In the genomic region with DNA sequence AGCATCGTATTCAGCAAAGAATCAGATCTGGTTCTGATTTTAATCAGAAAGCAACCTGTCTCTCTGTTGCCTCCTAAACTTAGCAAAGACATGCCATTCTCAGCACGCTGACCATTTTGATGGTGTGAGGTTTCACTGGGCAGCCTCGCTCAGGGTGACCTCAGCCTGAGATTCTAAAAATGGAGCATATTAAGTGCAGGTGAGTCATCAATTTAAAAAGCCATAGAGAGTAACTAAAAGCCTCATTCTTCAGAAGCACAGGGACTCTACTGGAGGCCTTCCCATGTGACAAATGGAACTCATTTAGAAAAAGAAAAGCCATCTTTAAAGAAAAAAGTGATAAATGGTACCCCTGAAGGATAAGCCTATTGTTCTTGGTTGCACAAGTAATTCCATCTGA, we compare ENCODE assay signal across 11 cellular contexts.
DNase-seq lines count a peak whose midpoint lies in the region; ATAC-seq and TF ChIP-seq lines count a peak whose summit lies in the region.
"Had no signal": no experiment of that assay in that cellular context is flagged by ENCODE, and none has a peak within 500 bp of the region (broad histone marks: within the 10 kb centered on the region; RNA-seq: fewer than 3 reads in every experiment).

No MANE protein-coding gene starts in this region.

- no peaks in the 10 kb centered on the region for H3K27me3 ChIP-seq in SK-N-SH (ENCODE audit: insufficient read depth)
- H3K27me3 ChIP-seq in heart left ventricle, result no peaks in the 10 kb centered on the region
- no peaks in the 10 kb centered on the region for H3K27me3 ChIP-seq in transverse colon

- TF ChIP-seq POLR2A in heart left ventricle (IDR thresholded peaks at IDR 0.05), result no peak
- TF ChIP-seq POLR2A in transverse colon (IDR thresholded peaks at IDR 0.05), result no peak

- no peaks in the 10 kb centered on the region for H3K9me3 Mint-ChIP-seq in activated CD8-positive, alpha-beta T cell treated with anti-CD3 and anti-CD28 coated beads for 36 hours
- no peaks in the 10 kb centered on the region for H3K9me3 Mint-ChIP-seq in activated CD4-positive, alpha-beta T cell treated with anti-CD3 and anti-CD28 coated beads, Interleukin-2, amount 10 ng/mL, durations not matched to agents 24 days and 14 days

- peaks cover 13% of the 10 kb centered on the region for H3F3A ChIP-seq in SK-N-SH (replicated peaks; ENCODE audit: insufficient read depth)

- no peak overlapping the region for H3K4me3 ChIP-seq in SK-N-SH (ENCODE audit: low read depth in 2 of 2, low read length in 1 of 2)
- H3K4me3 ChIP-seq in heart left ventricle, result peak overlapping the region in 1 of 12 donors; percentile 12
- no peak overlapping the region for H3K4me3 ChIP-seq in transverse colon

- no peaks in the 10 kb centered on the region for H3K36me3 ChIP-seq in SK-N-SH (replicated peaks in 1 of 2; ENCODE audit: control insufficient read depth in 1 of 2, insufficient read depth in 2 of 2, low read length in 1 of 2)
- H3K36me3 ChIP-seq in heart left ventricle, result no peaks in the 10 kb centered on the region
- H3K36me3 ChIP-seq in transverse colon, result no peaks in the 10 kb centered on the region

- H3K9ac ChIP-seq in SK-N-SH, result no peak overlapping the region

- ATAC-seq in GM21619 (IDR thresholded peaks at IDR 0.05; ENCODE audit: unreplicated experiment) (peak; percentile 64), heart left ventricle (peak; percentile 67 to 92 (median 88)), HG03025 (IDR thresholded peaks at IDR 0.05; ENCODE audit: low FRiP score, unreplicated experiment) (no peak)
- no peak for ATAC-seq in activated CD8-positive, alpha-beta T cell treated with anti-CD3 and anti-CD28 coated beads for 36 hours

- in situ Hi-C loops in transverse colon (cut with MboI; ENCODE audit: low pct_ligation_motif_present in 1 of 4, low pct_unique_long_range_greater_than_20kb in 1 of 4, low sequenced_read_pairs in 3 of 4), result no loop called here

- no peak for TF ChIP-seq RAD21 in SK-N-SH (IDR thresholded peaks at IDR 0.05; ENCODE audit: low read length)

- H3K4me1 ChIP-seq in SK-N-SH (ENCODE audit: control insufficient read depth in 1 of 2, insufficient read depth in 2 of 2, low read depth in 1 of 2, low read length in 1 of 2) (no peaks in the 10 kb centered on the region; a peak in 1 of 4 replicates), heart left ventricle (peaks cover 4 to 79% (median 54%) of the 10 kb centered on the region in 12 donors), transverse colon (no peaks in the 10 kb centered on the region)

- H3K9me3 ChIP-seq in SK-N-SH (no peaks in the 10 kb centered on the region), heart left ventricle (no peaks in the 10 kb centered on the region), transverse colon (no peaks in the 10 kb centered on the region)

- H3K27me3 Mint-ChIP-seq in activated CD8-positive, alpha-beta T cell treated with anti-CD3 and anti-CD28 coated beads for 36 hours, result peaks cover 10% of the 10 kb centered on the region
- peaks cover 14% of the 10 kb centered on the region for H3K27me3 Mint-ChIP-seq in activated CD4-positive, alpha-beta T cell treated with anti-CD3 and anti-CD28 coated beads, Interleukin-2, amount 10 ng/mL, durations not matched to agents 24 days and 14 days

- no peaks in the 10 kb centered on the region for H3K9me2 ChIP-seq in SK-N-SH

- peak overlapping the region; percentile 6 for H3K4me2 ChIP-seq in SK-N-SH

- no peaks in the 10 kb centered on the region for H3K4me1 Mint-ChIP-seq in activated CD8-positive, alpha-beta T cell treated with anti-CD3 and anti-CD28 coated beads for 36 hours (ENCODE audit: low read depth)
- no peaks in the 10 kb centered on the region for H3K4me1 Mint-ChIP-seq in activated CD4-positive, alpha-beta T cell treated with anti-CD3 and anti-CD28 coated beads, Interleukin-2, amount 10 ng/mL, durations not matched to agents 24 days and 14 days

- CTCF ChIA-PET in SK-N-SH (lab: Yijun Ruan, JAX), result no interaction called here
- CTCF ChIA-PET in activated CD8-positive, alpha-beta T cell treated with anti-CD3 and anti-CD28 coated beads for 36 hours (lab: Charles Lee), result no interaction called here

- peak overlapping the region in 1 of 2 experiments; percentile 57; a peak in 2 of 4 replicates for H3K27ac ChIP-seq in SK-N-SH (ENCODE audit: low read depth in 2 of 2, low read length in 1 of 2)
- peak overlapping the region; percentile 9 to 82 (median 64) for H3K27ac ChIP-seq in heart left ventricle
- H3K27ac ChIP-seq in transverse colon, result peak overlapping the region in 3 of 4 donors; percentile 1 to 16 (median 14)

- no peak overlapping the region for H3K27ac Mint-ChIP-seq in activated CD8-positive, alpha-beta T cell treated with anti-CD3 and anti-CD28 coated beads for 36 hours
- no peak overlapping the region for H3K27ac Mint-ChIP-seq in activated CD4-positive, alpha-beta T cell treated with anti-CD3 and anti-CD28 coated beads, Interleukin-2, amount 10 ng/mL, durations not matched to agents 24 days and 14 days

- DNase-seq in SK-N-SH (no peak), heart left ventricle (peak in 4 of 5 donors; percentile 36 to 64 (median 46)), transverse colon (no peak), GF-D8 (lab: John Stamatoyannopoulos, UW) (no peak)
- no peak for DNase-seq in activated CD8-positive, alpha-beta T cell treated with anti-CD3 and anti-CD28 coated beads for 36 hours
- no peak for DNase-seq in activated CD4-positive, alpha-beta T cell treated with anti-CD3 and anti-CD28 coated beads, Interleukin-2, amount 10 ng/mL, durations not matched to agents 24 days and 14 days
- DNase-seq: activated gamma-delta T cell treated with Interleukin-2 at 50 U/mL for 16 hours, GDM1, NCI-H2081 treated with DMSO at 0.1 percent for 48 hours had no signal

- H3K36me3 Mint-ChIP-seq in activated CD8-positive, alpha-beta T cell treated with anti-CD3 and anti-CD28 coated beads for 36 hours (ENCODE audit: low read depth), result no peaks in the 10 kb centered on the region
- H3K36me3 Mint-ChIP-seq in activated CD4-positive, alpha-beta T cell treated with anti-CD3 and anti-CD28 coated beads, Interleukin-2, amount 10 ng/mL, durations not matched to agents 24 days and 14 days (ENCODE audit: low read depth), result no peaks in the 10 kb centered on the region

- intact Hi-C loops in heart left ventricle (cut with DNase I) (no loop called here), transverse colon (cut with DNase I; ENCODE audit: low total_unique reads) (no loop called here)
- intact Hi-C loops in activated CD8-positive, alpha-beta T cell treated with anti-CD3 and anti-CD28 coated beads for 36 hours (cut with micrococcal nuclease), result no loop called here
- intact Hi-C loops in activated CD4-positive, alpha-beta T cell treated with anti-CD3 and anti-CD28 coated beads, Interleukin-2, amount 10 ng/mL, durations not matched to agents 24 days and 14 days (cut with micrococcal nuclease), result no loop called here

- 9% methylated on average over 3 of the region's 3 CpGs for WGBS in SK-N-SH (ENCODE audit: low lambda C conversion rate)
- 26 to 41% (median 29%) methylated on average over 3 of the region's 3 CpGs for WGBS in heart left ventricle, 4 donors
- 64 to 83% methylated on average over 1 to 3 of the region's 3 CpGs for WGBS in transverse colon (ENCODE audit: low coverage in 1 of 2), 2 donors

- peak; percentile 20 to 95; a peak in 2 of 4 replicates for TF ChIP-seq EP300 in SK-N-SH (IDR thresholded peaks at IDR 0.05; ENCODE audit: borderline replicate concordance in 1 of 2, low read depth in 1 of 2, low read length in 1 of 2)
- no peak for TF ChIP-seq EP300 in transverse colon (IDR thresholded peaks at IDR 0.05; ENCODE audit: low read depth)

- no peak for TF ChIP-seq CTCF in SK-N-SH (IDR thresholded peaks at IDR 0.05)
- TF ChIP-seq CTCF in heart left ventricle (IDR thresholded peaks at IDR 0.05), result no peak
- TF ChIP-seq CTCF in transverse colon (IDR thresholded peaks at IDR 0.05), result no peak
- TF ChIP-seq CTCF in activated CD8-positive, alpha-beta T cell treated with anti-CD3 and anti-CD28 coated beads for 36 hours (IDR thresholded peaks at IDR 0.05), result no peak

- H3K4me3 Mint-ChIP-seq in activated CD8-positive, alpha-beta T cell treated with anti-CD3 and anti-CD28 coated beads for 36 hours, result no peak overlapping the region
- H3K4me3 Mint-ChIP-seq in activated CD4-positive, alpha-beta T cell treated with anti-CD3 and anti-CD28 coated beads, Interleukin-2, amount 10 ng/mL, durations not matched to agents 24 days and 14 days, result no peak overlapping the region

- no peak overlapping the region for H2AFZ ChIP-seq in SK-N-SH (ENCODE audit: low read depth)

- no peaks in the 10 kb centered on the region for H4K20me1 ChIP-seq in SK-N-SH (ENCODE audit: insufficient read depth)

- no peaks in the 10 kb centered on the region for H3K79me2 ChIP-seq in SK-N-SH (ENCODE audit: insufficient read depth)

- POLR2A ChIA-PET in SK-N-SH (lab: Yijun Ruan, JAX), result no interaction called here
- POLR2A ChIA-PET in activated CD8-positive, alpha-beta T cell treated with anti-CD3 and anti-CD28 coated beads for 36 hours (lab: Charles Lee), result no interaction called here

TF ChIP-seq in SK-N-SH, 30 proteins besides CTCF, POLR2A, EP300 and RAD21 (continues in another document):
- peak; percentile 52; the same call in 1 of the 2 replicates for TF ChIP-seq YY1 (IDR thresholded peaks at IDR 0.05; ENCODE audit: low read depth)
- TF ChIP-seq, protein P1, sequence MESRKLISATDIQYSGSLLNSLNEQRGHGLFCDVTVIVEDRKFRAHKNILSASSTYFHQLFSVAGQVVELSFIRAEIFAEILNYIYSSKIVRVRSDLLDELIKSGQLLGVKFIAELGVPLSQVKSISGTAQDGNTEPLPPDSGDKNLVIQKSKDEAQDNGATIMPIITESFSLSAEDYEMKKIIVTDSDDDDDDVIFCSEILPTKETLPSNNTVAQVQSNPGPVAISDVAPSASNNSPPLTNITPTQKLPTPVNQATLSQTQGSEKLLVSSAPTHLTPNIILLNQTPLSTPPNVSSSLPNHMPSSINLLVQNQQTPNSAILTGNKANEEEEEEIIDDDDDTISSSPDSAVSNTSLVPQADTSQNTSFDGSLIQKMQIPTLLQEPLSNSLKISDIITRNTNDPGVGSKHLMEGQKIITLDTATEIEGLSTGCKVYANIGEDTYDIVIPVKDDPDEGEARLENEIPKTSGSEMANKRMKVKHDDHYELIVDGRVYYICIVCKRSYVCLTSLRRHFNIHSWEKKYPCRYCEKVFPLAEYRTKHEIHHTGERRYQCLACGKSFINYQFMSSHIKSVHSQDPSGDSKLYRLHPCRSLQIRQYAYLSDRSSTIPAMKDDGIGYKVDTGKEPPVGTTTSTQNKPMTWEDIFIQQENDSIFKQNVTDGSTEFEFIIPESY (IDR thresholded peaks at IDR 0.05; ENCODE audit: borderline replicate concordance, low read depth), result peak; percentile 35; the same call in 1 of the 2 replicates
- TF ChIP-seq SIN3A (IDR thresholded peaks at IDR 0.05; ENCODE audit: borderline replicate concordance, low read depth, low read length), result peak; percentile 37; the same call in 1 of the 2 replicates
- TF ChIP-seq NFIC (IDR thresholded peaks at IDR 0.05; ENCODE audit: borderline replicate concordance), result peak; percentile 78; the same call in 1 of the 2 replicates
- TF ChIP-seq FOSL2 (IDR thresholded peaks at IDR 0.05; ENCODE audit: borderline replicate concordance, low read depth), result peak; percentile 88
- TF ChIP-seq GATA2 (CRISPR knock-in tag; IDR thresholded peaks at IDR 0.05), result no peak
- TF ChIP-seq TCF12 (IDR thresholded peaks at IDR 0.05), result peak; percentile 96

Comparison
In these comparisons a context has a peak if more than half of its experiments do, and no peak if none do; other contexts are left out.
1. ATAC-seq: peak in GM21619 (single experiment) and heart left ventricle (4 of 4); none in activated CD8-positive, alpha-beta T cell treated with anti-CD3 and anti-CD28 coated beads for 36 hours (single experiment) and HG03025 (single experiment).
2. DNase-seq: peak in heart left ventricle (4 of 5); none in SK-N-SH (single experiment), transverse colon (single experiment), activated CD8-positive, alpha-beta T cell treated with anti-CD3 and anti-CD28 coated beads for 36 hours (single experiment), GF-D8 (single experiment) and activated CD4-positive, alpha-beta T cell treated with anti-CD3 and anti-CD28 coated beads, Interleukin-2, amount 10 ng/mL, durations not matched to agents 24 days and 14 days (single experiment).